12 cellular contexts compared by ENCODE assay signal in the genomic region with DNA sequence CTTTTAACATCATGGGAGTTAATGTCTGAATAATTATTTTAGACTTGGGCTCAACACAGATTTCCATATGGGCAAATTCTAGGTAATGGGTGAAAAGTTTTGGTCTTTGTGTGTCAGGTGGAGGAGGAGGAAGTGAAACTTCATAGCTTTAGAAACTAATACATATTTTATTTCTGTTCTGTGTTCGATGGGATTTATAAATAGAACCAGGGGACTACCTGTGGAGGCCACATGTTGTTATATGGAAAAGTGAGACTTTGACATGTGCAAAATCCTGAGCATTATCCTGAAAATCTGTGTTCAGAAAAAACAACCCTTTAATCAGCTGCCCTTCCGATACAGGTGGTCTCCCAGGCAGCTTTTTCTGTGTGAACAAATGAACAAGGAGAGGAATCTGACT.
DNase-seq lines count a peak whose midpoint lies in the region; ATAC-seq lines count a peak whose summit lies in the region.
"Had no signal": no experiment of that assay in that cellular context is flagged by ENCODE, and none has a peak within 500 bp of the region (broad histone marks: within the 10 kb centered on the region; RNA-seq: fewer than 3 reads in every experiment).

No MANE protein-coding gene starts in this region.

- peaks cover 0 to 2% of the 10 kb centered on the region in 2 donors for H3K9me3 ChIP-seq in neuronal stem cell (replicated peaks in 1 of 2; ENCODE audit: control insufficient read depth in 2 of 2, insufficient read depth in 1 of 2, low read depth in 1 of 2, low read length in 2 of 2)

- no peak overlapping the region for H3K14ac ChIP-seq in neuronal stem cell (ENCODE audit: low read length)

- H3K79me1 ChIP-seq in neuronal stem cell (ENCODE audit: low read depth, low read length): no peaks in the 10 kb centered on the region

- H3K27ac Mint-ChIP-seq in activated CD4-positive, alpha-beta T cell treated with anti-CD3 and anti-CD28 coated beads, Interleukin-2, amount 10 ng/mL, durations not matched to agents 24 days and 14 days: no peak overlapping the region
- H3K27ac Mint-ChIP-seq: activated CD8-positive, alpha-beta T cell treated with anti-CD3 and anti-CD28 coated beads for 36 hours; activated naive CD8-positive, alpha-beta T cell had no signal

- no peak overlapping the region for H2BK120ac ChIP-seq in neuronal stem cell (ENCODE audit: low read depth, low read length)

- intact Hi-C loops in activated CD4-positive, alpha-beta T cell treated with anti-CD3 and anti-CD28 coated beads, Interleukin-2, amount 10 ng/mL, durations not matched to agents 24 days and 14 days (cut with micrococcal nuclease): no loop called here

- no peaks in the 10 kb centered on the region for H3K4me1 Mint-ChIP-seq in activated CD4-positive, alpha-beta T cell treated with anti-CD3 and anti-CD28 coated beads, Interleukin-2, amount 10 ng/mL, durations not matched to agents 24 days and 14 days

- peak overlapping the region; percentile 44 for H3K27ac ChIP-seq in neuronal stem cell (replicated peaks; ENCODE audit: low read length)

- H3K9ac ChIP-seq in neuronal stem cell (ENCODE audit: low read depth, low read length, poor library complexity): no peak overlapping the region

- peak; percentile 97 for ATAC-seq in GM19035 (IDR thresholded peaks at IDR 0.05; ENCODE audit: unreplicated experiment)
- ATAC-seq in GM21825 (IDR thresholded peaks at IDR 0.05; ENCODE audit: unreplicated experiment): peak; percentile 96
- ATAC-seq in HG03196 (IDR thresholded peaks at IDR 0.05; ENCODE audit: unreplicated experiment): peak; percentile 95
- ATAC-seq: activated CD8-positive, alpha-beta T cell treated with anti-CD3 and anti-CD28 coated beads for 36 hours had no signal

- no peaks in the 10 kb centered on the region for H3K9me3 Mint-ChIP-seq in activated CD4-positive, alpha-beta T cell treated with anti-CD3 and anti-CD28 coated beads, Interleukin-2, amount 10 ng/mL, durations not matched to agents 24 days and 14 days

- H3K4me2 ChIP-seq in neuronal stem cell (ENCODE audit: insufficient read depth, low read length, poor library complexity, severe bottlenecking): no peak overlapping the region

- no peaks in the 10 kb centered on the region for H3K27me3 ChIP-seq in neuronal stem cell (ENCODE audit: control insufficient read depth in 3 of 3, insufficient read depth in 3 of 3, low read depth in 1 of 3, low read length in 3 of 3)

- H2AFZ ChIP-seq in neuronal stem cell (ENCODE audit: low read length): peak overlapping the region; percentile 1

- H2BK15ac ChIP-seq in neuronal stem cell (ENCODE audit: low read length): no peak overlapping the region

- no peaks in the 10 kb centered on the region for H3K36me3 ChIP-seq in neuronal stem cell (replicated peaks in 1 of 2; ENCODE audit: control insufficient read depth in 2 of 2, insufficient read depth in 2 of 2, low read length in 2 of 2)

- no peak overlapping the region for H3K23ac ChIP-seq in neuronal stem cell (ENCODE audit: low read depth, low read length, poor library complexity)

- H2BK5ac ChIP-seq in neuronal stem cell (ENCODE audit: low read length): no peak overlapping the region

- no peak overlapping the region for H3K18ac ChIP-seq in neuronal stem cell (ENCODE audit: low read length)

- DNase-seq in neuronal stem cell (ENCODE audit: low spot score): no peak
- DNase-seq in AG20443 (ENCODE audit: low spot score): no peak
- no peak for DNase-seq in activated CD4-positive, alpha-beta T cell treated with anti-CD3 and anti-CD28 coated beads, Interleukin-2, amount 10 ng/mL, durations not matched to agents 24 days and 14 days
- no peak for DNase-seq in SIG-M5 (lab: John Stamatoyannopoulos, UW)
- DNase-seq: activated CD8-positive, alpha-beta T cell treated with anti-CD3 and anti-CD28 coated beads for 36 hours; Calu3; cortex of kidney had no signal

- H2AK5ac ChIP-seq in neuronal stem cell (ENCODE audit: low read depth, low read length): no peak overlapping the region

- H3K4me1 ChIP-seq in neuronal stem cell (ENCODE audit: control insufficient read depth in 2 of 2, insufficient read depth in 1 of 2, low read depth in 1 of 2, low read length in 2 of 2): peaks cover 0 to 7% of the 10 kb centered on the region in 2 donors

- no peaks in the 10 kb centered on the region for H3K36me3 Mint-ChIP-seq in activated CD4-positive, alpha-beta T cell treated with anti-CD3 and anti-CD28 coated beads, Interleukin-2, amount 10 ng/mL, durations not matched to agents 24 days and 14 days (ENCODE audit: low read depth)
- H3K36me3 Mint-ChIP-seq: activated naive CD8-positive, alpha-beta T cell had no signal

- no peak overlapping the region for H3K4me3 Mint-ChIP-seq in activated CD4-positive, alpha-beta T cell treated with anti-CD3 and anti-CD28 coated beads, Interleukin-2, amount 10 ng/mL, durations not matched to agents 24 days and 14 days
- H3K4me3 Mint-ChIP-seq: activated CD8-positive, alpha-beta T cell treated with anti-CD3 and anti-CD28 coated beads for 36 hours; activated naive CD8-positive, alpha-beta T cell had no signal

- H4K91ac ChIP-seq in neuronal stem cell (ENCODE audit: low read depth, low read length, poor library complexity): no peak overlapping the region

- H4K8ac ChIP-seq in neuronal stem cell (ENCODE audit: low read depth, low read length): no peak overlapping the region

- H3K4ac ChIP-seq in neuronal stem cell (ENCODE audit: low read length): no peak overlapping the region

- H2BK12ac ChIP-seq in neuronal stem cell (ENCODE audit: low read length): no peak overlapping the region

- no CpG with 5 or more reads among the region's 2 CpGs for WGBS in neuronal stem cell (ENCODE audit: extremely low coverage in 2 of 2, insufficient read length in 2 of 2, insufficient replicate concordance in 1 of 2), 2 donors

- H3K27me3 Mint-ChIP-seq in activated CD4-positive, alpha-beta T cell treated with anti-CD3 and anti-CD28 coated beads, Interleukin-2, amount 10 ng/mL, durations not matched to agents 24 days and 14 days: no peaks in the 10 kb centered on the region

- H3K4me3 ChIP-seq in neuronal stem cell (ENCODE audit: low read length in 2 of 2): no peak overlapping the region
- H3K4me3 ChIP-seq: lung had no signal
